14 cellular contexts compared by ENCODE assay signal in the genomic region with DNA sequence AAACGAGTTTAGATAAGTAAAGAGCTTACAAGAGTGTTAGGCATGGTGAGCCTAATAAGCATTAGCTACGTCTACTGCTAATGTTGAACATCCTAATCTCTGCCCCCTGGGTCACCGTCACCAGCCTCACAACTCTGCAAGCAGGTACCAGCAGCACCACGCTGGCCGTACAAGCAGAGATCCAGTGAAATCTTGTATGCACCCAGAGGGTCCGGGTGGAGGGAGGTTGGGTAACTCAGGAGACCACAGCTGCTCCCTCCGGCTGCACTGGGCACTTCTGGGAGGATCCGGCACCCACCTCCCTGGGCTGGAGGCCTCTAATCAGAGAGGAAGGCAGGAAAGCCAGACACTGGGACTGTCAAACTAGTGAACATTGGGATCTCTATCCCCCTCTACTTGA. TPM values are rescaled to one million over a fixed set of nuclear protein-coding genes. Genes with fewer than 3 reads are reported as not detected.
DNase-seq lines count a peak whose midpoint lies in the region; ATAC-seq and TF ChIP-seq lines count a peak whose summit lies in the region.
"Had no signal": no experiment of that assay in that cellular context is flagged by ENCODE, and none has a peak within 500 bp of the region (broad histone marks: within the 10 kb centered on the region; RNA-seq: fewer than 3 reads in every experiment).

No MANE protein-coding gene starts in this region.

- H3K9ac ChIP-seq in neural progenitor cell = no peak overlapping the region

- H3K9me3 Mint-ChIP-seq in chondrocyte (ENCODE audit: low read depth) = no peaks in the 10 kb centered on the region
- peaks cover 6% of the 10 kb centered on the region for H3K9me3 Mint-ChIP-seq in neural progenitor cell
- no peaks in the 10 kb centered on the region for H3K9me3 Mint-ChIP-seq in activated T-cell treated with anti-CD3 and anti-CD28 coated beads, Interleukin-2, amount 50 U/mL, for 72 hours

- no peaks in the 10 kb centered on the region for H3K36me3 ChIP-seq in neural progenitor cell

- no peak overlapping the region for H2AFZ ChIP-seq in neural progenitor cell (replicated peaks)

- no peaks in the 10 kb centered on the region for H3K79me2 ChIP-seq in neural progenitor cell (ENCODE audit: low read depth)

- H3K4me1 ChIP-seq in neural progenitor cell = peaks cover 7% of the 10 kb centered on the region
- H3K4me1 ChIP-seq: Caco-2 had no signal

- H3F3A ChIP-seq in neural progenitor cell (ENCODE audit: low read depth) = peaks cover 36% of the 10 kb centered on the region

- no peak overlapping the region for H3K4me3 Mint-ChIP-seq in chondrocyte (ENCODE audit: unreplicated experiment)
- H3K4me3 Mint-ChIP-seq in neural progenitor cell = peak overlapping the region; percentile 74
- no peak overlapping the region for H3K4me3 Mint-ChIP-seq in activated T-cell treated with anti-CD3 and anti-CD28 coated beads, Interleukin-2, amount 50 U/mL, for 72 hours
- H3K4me3 Mint-ChIP-seq: CD4-positive, alpha-beta T cell had no signal

- H3K36me3 Mint-ChIP-seq in chondrocyte (ENCODE audit: low read depth) (no peaks in the 10 kb centered on the region), neural progenitor cell (peaks cover 2% of the 10 kb centered on the region)
- peaks cover 5 to 9% of the 10 kb centered on the region in 2 donors for H3K36me3 Mint-ChIP-seq in activated T-cell treated with anti-CD3 and anti-CD28 coated beads, Interleukin-2, amount 50 U/mL, for 72 hours (ENCODE audit: insufficient read depth in 2 of 2)

- no peaks in the 10 kb centered on the region for H3K9me3 ChIP-seq in neural progenitor cell (ENCODE audit: low read depth)
- H3K9me3 ChIP-seq: A549, Caco-2 had no signal

- DNase-seq in NCI-H82 (lab: John Stamatoyannopoulos, UW) (peak; percentile 23), NCI-H82 treated with DMSO at 0.1 percent for 48 hours (lab: John Stamatoyannopoulos, UW; ENCODE audit: unreplicated experiment) (no peak), chondrocyte (ENCODE audit: low spot score) (peak; percentile 64), neural progenitor cell (ENCODE audit: low spot score) (no peak), Right ventricle myocardium inferior (ENCODE audit: missing footprints) (no peak), NCI-H2029 treated with DMSO at 0.1 percent for 48 hours (lab: John Stamatoyannopoulos, UW) (no peak)
- no peak for DNase-seq in activated T-cell treated with anti-CD3 and anti-CD28 coated beads, Interleukin-2, amount 50 U/mL, for 72 hours
- DNase-seq: AML-193; Caco-2; CD4-positive, alpha-beta T cell; H9 had no signal

- intact Hi-C loops in Right ventricle myocardium inferior (cut with DNase I) = no loop called here

- ATAC-seq in Right ventricle myocardium inferior = no peak
- ATAC-seq in activated T-cell treated with anti-CD3 and anti-CD28 coated beads, Interleukin-2, amount 50 U/mL, for 72 hours (replicated peaks in 1 of 2) = no peak

- H3K27me3 Mint-ChIP-seq in chondrocyte (ENCODE audit: low read depth) = peaks cover 39% of the 10 kb centered on the region
- peaks cover 76% of the 10 kb centered on the region for H3K27me3 Mint-ChIP-seq in neural progenitor cell (ENCODE audit: insufficient read depth, low read depth)
- peaks cover 83% of the 10 kb centered on the region for H3K27me3 Mint-ChIP-seq in activated T-cell treated with anti-CD3 and anti-CD28 coated beads, Interleukin-2, amount 50 U/mL, for 72 hours (ENCODE audit: low read depth)

- H3K27me3 ChIP-seq in neural progenitor cell = peaks cover 100% of the 10 kb centered on the region

- no peak overlapping the region for H3K27ac ChIP-seq in neural progenitor cell
- H3K27ac ChIP-seq: 22Rv1, A549, C4-2B had no signal

- no peak overlapping the region for H3K27ac Mint-ChIP-seq in chondrocyte (ENCODE audit: unreplicated experiment)
- H3K27ac Mint-ChIP-seq in neural progenitor cell = no peak overlapping the region
- no peak overlapping the region for H3K27ac Mint-ChIP-seq in activated T-cell treated with anti-CD3 and anti-CD28 coated beads, Interleukin-2, amount 50 U/mL, for 72 hours
- H3K27ac Mint-ChIP-seq: CD4-positive, alpha-beta T cell; H9 had no signal

- peaks cover 28% of the 10 kb centered on the region for H4K20me1 ChIP-seq in neural progenitor cell (ENCODE audit: low read depth)

- H3K4me2 ChIP-seq in neural progenitor cell = no peak overlapping the region
- H3K4me2 ChIP-seq: A549 had no signal

- no peak overlapping the region for H3K4me3 ChIP-seq in neural progenitor cell
- H3K4me3 ChIP-seq: A549 had no signal

- H3K4me1 Mint-ChIP-seq in chondrocyte (ENCODE audit: low read depth) = peaks cover 32% of the 10 kb centered on the region
- H3K4me1 Mint-ChIP-seq in neural progenitor cell = peaks cover 29% of the 10 kb centered on the region
- peaks cover 44% of the 10 kb centered on the region for H3K4me1 Mint-ChIP-seq in activated T-cell treated with anti-CD3 and anti-CD28 coated beads, Interleukin-2, amount 50 U/mL, for 72 hours (ENCODE audit: low read depth)

- TF ChIP-seq CTCF in chondrocyte (IDR thresholded peaks at IDR 0.05) (no peak), neural progenitor cell (IDR thresholded peaks at IDR 0.05) (no peak)

RNA-seq across cellular contexts. Expression of gene OR1F1, which starts 8.4 kb away (rescaled TPM):
- total RNA-seq in chondrocyte = 0.37 to 0.38 TPM in 2 of 3 replicates, not detected in the other
- not detected in 2 replicates for total RNA-seq in neural progenitor cell (ENCODE audit: low replicate concordance)
- not detected for total RNA-seq in Right ventricle myocardium inferior
- total RNA-seq in activated T-cell treated with anti-CD3 and anti-CD28 coated beads, Interleukin-2, amount 50 U/mL, for 72 hours = under 1 TPM in 1 of 2 donors, not detected in 1; 0.35 TPM
- total RNA-seq: Caco-2; CD4-positive, alpha-beta T cell; H9 had no signal

RNA-seq across cellular contexts. Expression of gene ZNF213, which starts 44.8 kb away (rescaled TPM):
- total RNA-seq in chondrocyte (10.6 to 13.0 TPM (median 10.8 TPM) in 3 replicates), neural progenitor cell (ENCODE audit: low replicate concordance) (1.3 and 4.0 TPM in 2 replicates), Right ventricle myocardium inferior (6.2 TPM)
- total RNA-seq in activated T-cell treated with anti-CD3 and anti-CD28 coated beads, Interleukin-2, amount 50 U/mL, for 72 hours = 10 to 100 TPM; 12.2 to 16.3 TPM

RNA-seq across cellular contexts. Expression of gene ZNF200, which starts 55.3 kb away (rescaled TPM):
- total RNA-seq in chondrocyte (6.6 to 7.8 TPM (median 7.6 TPM) in 3 replicates), neural progenitor cell (ENCODE audit: low replicate concordance) (9.4 and 10.1 TPM in 2 replicates), Right ventricle myocardium inferior (5.1 TPM)
- total RNA-seq in activated T-cell treated with anti-CD3 and anti-CD28 coated beads, Interleukin-2, amount 50 U/mL, for 72 hours = 10 to 100 TPM; 14.8 to 15.5 TPM

Comparison
In these comparisons a context has a peak if more than half of its experiments do, and no peak if none do; other contexts are left out.
1. DNase-seq: peak in NCI-H82 (single experiment) and chondrocyte (single experiment); none in NCI-H82 treated with DMSO at 0.1 percent for 48 hours (single experiment), neural progenitor cell (single experiment), Right ventricle myocardium inferior (single experiment), activated T-cell treated with anti-CD3 and anti-CD28 coated beads, Interleukin-2, amount 50 U/mL, for 72 hours (0 of 2) and NCI-H2029 treated with DMSO at 0.1 percent for 48 hours (single experiment).